Comparison of ENCODE assay signal across 7 cellular contexts in the genomic region with DNA sequence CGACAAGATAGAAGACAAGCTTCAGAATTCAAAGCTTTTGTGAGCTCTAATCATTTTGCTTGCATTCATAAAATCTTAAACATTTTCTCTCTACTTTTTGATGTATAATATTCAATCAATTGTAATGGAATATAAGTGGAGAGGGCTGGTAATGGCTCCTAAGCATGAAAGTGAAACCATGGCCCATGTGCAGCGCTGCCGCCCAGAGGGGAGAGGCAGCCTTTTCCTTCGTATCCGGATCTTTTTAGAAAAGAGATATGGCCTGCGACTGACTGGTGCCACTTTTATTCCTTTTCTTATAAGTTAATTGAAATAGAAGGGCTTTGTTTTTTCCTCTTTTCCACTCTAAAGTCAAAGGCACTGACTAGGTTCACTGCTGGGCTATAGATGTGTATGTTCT.
A peak's percentile ranks its signal among the peaks of the same experiment; 100 is the strongest.
DNase-seq lines count a peak whose midpoint lies in the region; ATAC-seq and TF ChIP-seq lines count a peak whose summit lies in the region.
"Not testable (repeated sequence)": the region's sequence is repeated elsewhere in the genome, so short reads cannot be mapped to it uniquely, and the experiment has no call there.

No MANE protein-coding gene starts in this region.

- not testable (repeated sequence) for H3K4me3 ChIP-seq in GM23338; SK-N-SH (ENCODE audit: low read depth in 2 of 2, low read length in 1 of 2); foreskin fibroblast (ENCODE audit: low read depth in 1 of 2, low read length in 2 of 2); right cardiac atrium (ENCODE audit: low read length)

- POLR2A ChIA-PET in SK-N-SH (lab: Yijun Ruan, JAX): not testable (repeated sequence)

- peak; percentile 49; the same call in 2 of the 3 replicates for ATAC-seq in GM23338
- peak; percentile 48 to 88 for ATAC-seq in right cardiac atrium
- peak; percentile 72 for ATAC-seq in sciatic nerve

- TF ChIP-seq CTCF in GM23338 (conservative IDR thresholded peaks at IDR 0.05; ENCODE audit: low read depth in 2 of 2) (peak; percentile 19 to 37; a peak in 3 of 4 replicates), SK-N-SH (IDR thresholded peaks at IDR 0.05) (0 out of 2 replicates have a peak, but pooled peaks have one; percentile 8)
- TF ChIP-seq CTCF in foreskin fibroblast (IDR thresholded peaks at IDR 0.05; ENCODE audit: low read depth, low read length): not testable (repeated sequence)

- H3K4me1 ChIP-seq in GM23338 (ENCODE audit: insufficient read depth); SK-N-SH (ENCODE audit: control insufficient read depth in 1 of 2, insufficient read depth in 2 of 2, low read depth in 1 of 2, low read length in 1 of 2); right cardiac atrium (ENCODE audit: control insufficient read depth, insufficient read depth, low read length): not testable (repeated sequence)

- 82% methylated on average over 6 of the region's 6 CpGs for WGBS in SK-N-SH (ENCODE audit: low lambda C conversion rate)
- 66% methylated on average over 6 of the region's 6 CpGs for WGBS in right cardiac atrium

- not testable (repeated sequence) for H3K9me3 ChIP-seq in SK-N-SH; right cardiac atrium (ENCODE audit: control insufficient read depth, low read length)

- intact Hi-C loops in right cardiac atrium (cut with DNase I); sciatic nerve (cut with DNase I): not testable (repeated sequence)

- H3K9ac ChIP-seq in SK-N-SH: not testable (repeated sequence)

- not testable (repeated sequence) for H4K20me1 ChIP-seq in GM23338 (replicated peaks; ENCODE audit: insufficient read depth); SK-N-SH (ENCODE audit: insufficient read depth)

- H2AFZ ChIP-seq in GM23338; SK-N-SH (ENCODE audit: low read depth): not testable (repeated sequence)

- not testable (repeated sequence) for H3K4me2 ChIP-seq in GM23338, SK-N-SH

- not testable (repeated sequence) for H3K36me3 Mint-ChIP-seq in GM23338 (ENCODE audit: low read depth)

- not testable (repeated sequence) for H3K27me3 ChIP-seq in GM23338 (ENCODE audit: insufficient read depth); SK-N-SH (ENCODE audit: insufficient read depth); right cardiac atrium (ENCODE audit: control insufficient read depth, insufficient read depth)

- not testable (repeated sequence) for H3K4me1 Mint-ChIP-seq in GM23338

- not testable (repeated sequence) for H3F3A ChIP-seq in GM23338 (replicated peaks; ENCODE audit: low read depth); SK-N-SH (replicated peaks; ENCODE audit: insufficient read depth)

- H3K79me2 ChIP-seq in GM23338 (replicated peaks; ENCODE audit: insufficient read depth); SK-N-SH (ENCODE audit: insufficient read depth): not testable (repeated sequence)

- not testable (repeated sequence) for H3K27me3 Mint-ChIP-seq in GM23338 (ENCODE audit: insufficient read depth, low read depth, poor library complexity)

- H3K27ac ChIP-seq in GM23338 (ENCODE audit: low read depth); SK-N-SH (ENCODE audit: low read depth in 2 of 2, low read length in 1 of 2); right cardiac atrium (ENCODE audit: low read length): not testable (repeated sequence)

- not testable (repeated sequence) for DNase-seq in GM23338 (ENCODE audit: low spot score); SK-N-SH; sciatic nerve (ENCODE audit: low spot score)
- peak; percentile 12 for DNase-seq in M059J (ENCODE audit: low read depth)
- DNase-seq in central memory CD4-positive, alpha-beta T cell: peak; percentile 1
- DNase-seq in foreskin fibroblast: peak; percentile 1 to 16
- DNase-seq in right cardiac atrium: peak in 1 of 3 donors; percentile 6

- TF ChIP-seq RAD21 in SK-N-SH (IDR thresholded peaks at IDR 0.05; ENCODE audit: low read length): not testable (repeated sequence)

- H3K27ac Mint-ChIP-seq in GM23338: not testable (repeated sequence)

- CTCF ChIA-PET in SK-N-SH (lab: Yijun Ruan, JAX): not testable (repeated sequence)

- H3K9me2 ChIP-seq in GM23338 (ENCODE audit: insufficient read depth); SK-N-SH: not testable (repeated sequence)

- H3K36me3 ChIP-seq in GM23338 (ENCODE audit: insufficient read depth); SK-N-SH (replicated peaks in 1 of 2; ENCODE audit: control insufficient read depth in 1 of 2, insufficient read depth in 2 of 2, low read length in 1 of 2): not testable (repeated sequence)

- not testable (repeated sequence) for TF ChIP-seq EP300 in SK-N-SH (IDR thresholded peaks at IDR 0.05; ENCODE audit: borderline replicate concordance in 1 of 2, low read depth in 1 of 2, low read length in 1 of 2)

- not testable (repeated sequence) for H3K4me3 Mint-ChIP-seq in GM23338

- not testable (repeated sequence) for H3K9me3 Mint-ChIP-seq in GM23338
